ENCODE assay signal across 1 cellular context in the genomic region with DNA sequence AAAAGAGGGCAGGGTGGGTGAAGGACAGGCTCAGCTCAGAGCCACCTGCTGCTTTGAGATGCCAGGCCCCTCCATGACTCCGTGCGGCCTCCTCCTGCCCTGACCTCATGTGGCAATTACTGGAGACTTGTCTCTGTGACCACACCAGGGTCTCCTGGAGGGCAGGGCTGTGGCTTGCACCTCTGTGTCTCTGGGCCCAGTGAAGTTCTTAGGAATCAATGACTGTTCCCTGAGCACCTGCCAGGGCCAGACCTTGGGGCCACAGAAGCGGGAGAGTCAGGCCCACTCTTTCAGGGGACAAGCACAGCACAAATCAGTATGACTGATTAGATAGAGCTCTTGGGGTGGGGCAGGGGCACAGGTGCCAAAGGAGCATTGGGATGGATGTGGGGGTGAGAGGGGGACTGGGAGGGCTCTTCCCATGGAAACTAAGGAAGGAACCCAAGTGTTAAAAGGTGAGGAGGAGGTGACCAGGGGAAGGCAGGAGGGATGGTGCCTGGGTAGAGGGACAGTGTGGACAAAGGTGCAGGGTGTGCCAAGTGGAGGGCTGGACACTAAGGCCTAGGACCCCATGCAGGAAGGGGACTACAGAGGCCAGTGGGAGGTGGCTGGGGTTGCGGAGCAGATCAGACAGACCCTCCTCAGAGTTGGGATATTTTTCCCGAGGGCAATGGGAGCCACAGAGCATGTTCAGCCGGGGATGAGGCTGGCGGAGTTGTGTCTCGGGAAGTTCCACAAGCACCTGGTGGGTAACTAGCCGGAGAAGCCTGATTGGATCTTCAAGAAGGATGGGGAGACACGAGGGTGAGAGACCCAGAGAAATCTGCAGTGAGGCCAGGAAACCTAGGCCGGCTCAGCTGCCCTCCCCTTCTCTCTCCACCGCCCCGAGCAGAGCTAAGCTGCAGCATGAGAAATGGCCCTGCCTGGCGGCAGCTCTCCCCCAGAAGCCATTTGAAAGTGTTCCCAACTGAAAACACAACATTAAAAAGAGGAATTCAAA.
TF ChIP-seq lines count a peak whose summit lies in the region.

No MANE protein-coding gene starts in this region.

TF ChIP-seq in GM23338, 12 proteins besides CTCF, POLR2A, EP300 and RAD21 (continued from another document):
- TF ChIP-seq STAT1 (IDR thresholded peaks at IDR 0.05; ENCODE audit: unreplicated experiment): no peak
- no peak for TF ChIP-seq ZNF331 (CRISPR knock-in tag; IDR thresholded peaks at IDR 0.05; ENCODE audit: low read depth)
- TF ChIP-seq ZNF114 (CRISPR knock-in tag; IDR thresholded peaks at IDR 0.05): no peak
- TF ChIP-seq NANOG (IDR thresholded peaks at IDR 0.05; ENCODE audit: borderline replicate concordance): no peak
- no peak for TF ChIP-seq POLR2AphosphoS5 (IDR thresholded peaks at IDR 0.05; ENCODE audit: low read depth)
